Comparison of ENCODE assay signal across 10 cellular contexts in the genomic region with DNA sequence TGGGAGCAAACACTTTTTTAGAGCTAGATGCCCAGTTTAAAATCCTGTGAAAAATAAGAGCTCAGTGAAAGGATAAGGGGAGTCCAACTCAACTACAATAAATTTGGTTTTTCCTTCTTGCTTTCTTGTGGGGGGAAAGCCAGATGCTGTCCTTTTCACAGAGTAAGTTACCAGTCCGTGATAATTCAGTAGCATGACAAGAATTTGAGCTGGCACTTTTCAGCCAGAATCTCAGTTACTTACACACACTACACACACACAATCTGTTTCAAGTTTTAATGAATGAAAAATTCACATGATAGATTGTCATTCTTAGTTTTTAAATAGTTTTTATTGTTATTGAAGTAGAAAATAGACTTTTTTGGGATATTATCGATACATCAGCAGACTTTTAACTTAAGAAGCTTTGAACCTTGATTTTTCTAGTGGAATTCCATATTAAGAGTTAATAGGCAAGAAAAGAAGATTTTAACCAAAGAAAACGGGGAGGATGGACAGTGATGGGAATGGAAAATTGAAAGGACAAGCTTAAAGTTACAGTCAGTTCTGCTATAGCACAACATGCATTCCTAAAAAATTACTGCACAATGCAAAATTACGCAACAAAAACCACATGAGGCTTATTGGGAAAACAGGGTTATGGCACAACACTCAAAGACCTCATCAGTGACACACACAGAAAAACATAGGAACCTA. TPM values are rescaled to one million over a fixed set of nuclear protein-coding genes. Genes with fewer than 3 reads are reported as not detected.
A peak's percentile ranks its signal among the peaks of the same experiment; 100 is the strongest.
DNase-seq lines count a peak whose midpoint lies in the region; ATAC-seq, FAIRE-seq and TF ChIP-seq lines count a peak whose summit lies in the region.
"Had no signal": no experiment of that assay in that cellular context is flagged by ENCODE, and none has a peak within 500 bp of the region (broad histone marks: within the 10 kb centered on the region; RNA-seq: fewer than 3 reads in every experiment).

No MANE protein-coding gene starts in this region.

- H3K36me3 ChIP-seq in adipocyte (ENCODE audit: control insufficient read depth, insufficient read depth, low read length, severe bottlenecking) (peaks cover 28% of the 10 kb centered on the region), upper lobe of right lung (peaks cover 14% of the 10 kb centered on the region), small intestine (ENCODE audit: control insufficient read depth in 2 of 2, insufficient read depth in 2 of 2, low read length in 2 of 2) (peaks cover 0 to 13% of the 10 kb centered on the region in 2 donors)

- FAIRE-seq in small intestine (lab: Jason Lieb, UNC) = no peak

- H3K27ac ChIP-seq in upper lobe of right lung (peak overlapping the region; percentile 66), small intestine (ENCODE audit: low read depth in 1 of 2, low read length in 1 of 2) (no peak overlapping the region)

- CTCF ChIA-PET in activated naive CD4-positive, alpha-beta T cell treated with anti-CD3 and anti-CD28 coated beads for 36 hours (lab: Charles Lee) = interaction anchor here (1.0 to 8.2 kb wide), 5 partner anchors 7 to 47 kb away, joined by 3 to 83 read pairs (median 7); a partner anchor contains a TSS

- H3K27ac Mint-ChIP-seq in activated naive CD4-positive, alpha-beta T cell treated with anti-CD3 and anti-CD28 coated beads for 36 hours = peak overlapping the region; percentile 57

- no peaks in the 10 kb centered on the region for H3K9me3 Mint-ChIP-seq in activated naive CD4-positive, alpha-beta T cell treated with anti-CD3 and anti-CD28 coated beads for 36 hours

- H3K4me1 Mint-ChIP-seq in activated naive CD4-positive, alpha-beta T cell treated with anti-CD3 and anti-CD28 coated beads for 36 hours (ENCODE audit: low read depth) = peaks cover 91% of the 10 kb centered on the region

- WGBS in small intestine, 3 donors = 87 to 93% (median 88%) methylated on average over 4 of the region's 4 CpGs

- ATAC-seq in upper lobe of right lung (peak; percentile 62), GM18909 (IDR thresholded peaks at IDR 0.05; ENCODE audit: poor library complexity, unreplicated experiment) (no peak)

- H3K27me3 ChIP-seq in adipocyte (replicated peaks; ENCODE audit: control insufficient read depth, insufficient read depth, low read length) (no peaks in the 10 kb centered on the region), upper lobe of right lung (no peaks in the 10 kb centered on the region), small intestine (ENCODE audit: control insufficient read depth in 2 of 2, insufficient read depth in 2 of 2, low read length in 2 of 2) (no peaks in the 10 kb centered on the region)

- H3K4me1 ChIP-seq in adipocyte (ENCODE audit: control insufficient read depth, insufficient read depth, low read length) (peaks cover 53% of the 10 kb centered on the region), upper lobe of right lung (peaks cover 74% of the 10 kb centered on the region), small intestine (ENCODE audit: control insufficient read depth in 2 of 2, insufficient read depth in 1 of 2, low read depth in 1 of 2, low read length in 1 of 2) (peaks cover 2 to 7% of the 10 kb centered on the region in 2 donors)

- no peak overlapping the region for H3K4me3 Mint-ChIP-seq in activated naive CD4-positive, alpha-beta T cell treated with anti-CD3 and anti-CD28 coated beads for 36 hours

- no peak for TF ChIP-seq CTCF in upper lobe of right lung (IDR thresholded peaks at IDR 0.05)

- intact Hi-C loops in activated naive CD4-positive, alpha-beta T cell treated with anti-CD3 and anti-CD28 coated beads for 36 hours (cut with micrococcal nuclease) = no loop called here
- intact Hi-C loops in upper lobe of right lung (cut with DNase I) (no loop called here), posterior vena cava (cut with DNase I) (loop anchor here in 1 of 2 donors (2.0 kb wide), 1 partner anchor 18 kb away; no protein-coding TSS in a partner anchor)

- H3K4me3 ChIP-seq in adipocyte (ENCODE audit: low read length) (peak overlapping the region; percentile 70), upper lobe of right lung (no peak overlapping the region), small intestine (ENCODE audit: low read depth in 1 of 2, low read length in 2 of 2) (no peak overlapping the region)

- H3K9me3 ChIP-seq in adipocyte (ENCODE audit: control insufficient read depth, low read length) = no peaks in the 10 kb centered on the region
- no peaks in the 10 kb centered on the region for H3K9me3 ChIP-seq in upper lobe of right lung
- no peaks in the 10 kb centered on the region for H3K9me3 ChIP-seq in small intestine (ENCODE audit: control insufficient read depth, low read depth)

- DNase-seq in activated naive CD4-positive, alpha-beta T cell treated with anti-CD3 and anti-CD28 coated beads for 36 hours = no peak
- no peak for DNase-seq in activated naive CD4-positive, alpha-beta T cell treated with anti-CD3 and anti-CD28 coated beads, Interleukin-2, amount 50 U/mL, for 16 hours
- peak; percentile 97 for DNase-seq in adipocyte (ENCODE audit: low read depth)
- DNase-seq in iris pigment epithelial cell (ENCODE audit: low read depth) = peak; percentile 98
- no peak for DNase-seq in upper lobe of right lung
- no peak for DNase-seq in posterior vena cava (ENCODE audit: low spot score)
- DNase-seq in small intestine = no peak
- DNase-seq: DMS153; stimulated activated CD4-positive, alpha-beta T cell treated with anti-CD3 and anti-CD28 coated beads, Interleukin-12 subunit alpha, Interleukin-12 subunit beta, amount 100 ng/mL, for 4 hours had no signal

- H3K27me3 Mint-ChIP-seq in activated naive CD4-positive, alpha-beta T cell treated with anti-CD3 and anti-CD28 coated beads for 36 hours (ENCODE audit: low read depth) = no peaks in the 10 kb centered on the region

- peaks cover 17% of the 10 kb centered on the region for H3K36me3 Mint-ChIP-seq in activated naive CD4-positive, alpha-beta T cell treated with anti-CD3 and anti-CD28 coated beads for 36 hours (ENCODE audit: low read depth)

- peak overlapping the region; percentile 71 for H3K9ac ChIP-seq in adipocyte (ENCODE audit: low read length)

RNA-seq across cellular contexts. Expression of a gene that starts 47.0 kb away (rescaled TPM):
- 100 to 1,000 TPM; 101 to 103 TPM for total RNA-seq in activated naive CD4-positive, alpha-beta T cell treated with anti-CD3 and anti-CD28 coated beads for 36 hours
- total RNA-seq in upper lobe of right lung (52.2 TPM), posterior vena cava (10 to 100 TPM; 53.3 to 62.7 TPM)
- polyA plus RNA-seq in small intestine = 10 to 100 TPM; 51.4 to 65.2 (median 51.9) TPM

Comparison
In these comparisons a context has a peak if more than half of its experiments do, and no peak if none do; other contexts are left out.
1. DNase-seq: peak in adipocyte (single experiment) and iris pigment epithelial cell (single experiment); none in activated naive CD4-positive, alpha-beta T cell treated with anti-CD3 and anti-CD28 coated beads for 36 hours (single experiment), activated naive CD4-positive, alpha-beta T cell treated with anti-CD3 and anti-CD28 coated beads, Interleukin-2, amount 50 U/mL, for 16 hours (single experiment), upper lobe of right lung (single experiment), posterior vena cava (single experiment) and small intestine (single experiment).